ENCODE assay signal across 28 cellular contexts in the genomic region with DNA sequence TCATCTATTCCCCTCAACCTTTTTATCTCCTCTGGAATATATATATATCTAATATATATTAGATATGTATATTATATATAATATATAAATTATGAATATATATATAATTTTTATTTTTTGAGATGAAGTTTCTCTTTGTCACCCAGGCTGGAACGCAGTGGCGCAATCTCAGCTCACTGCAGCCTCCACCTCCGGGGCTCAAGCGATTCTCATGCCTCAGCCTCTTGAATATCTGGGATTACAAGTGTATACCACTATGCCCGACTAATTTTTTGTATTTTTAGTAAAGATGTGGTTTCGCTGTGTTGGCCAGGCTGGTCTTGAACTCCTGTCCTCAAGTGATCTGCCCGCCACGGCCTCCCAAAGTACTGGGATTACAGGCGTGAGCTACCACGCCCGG.
"Had no signal": no experiment of that assay in that cellular context is flagged by ENCODE, and none has a peak within 500 bp of the region (broad histone marks: within the 10 kb centered on the region; RNA-seq: fewer than 3 reads in every experiment).

No MANE protein-coding gene starts in this region.

- H3K36me3 Mint-ChIP-seq: natural killer cell treated with Interleukin-12 subunit alpha and Interleukin-12 subunit beta and Interleukin-15 and Interleukin-18, amount 100 ng/mL, for 72 hours; stimulated activated effector memory CD8-positive, alpha-beta T cell treated with anti-CD3 and anti-CD28 coated beads, Interleukin-12 subunit alpha, Interleukin-12 subunit beta, amount 100 ng/mL, for 72 hours; stimulated activated naive B cell treated with anti-CD40 and anti-IgM and Interleukin-4, amounts not matched to agents 10 μg/mL and 1 μg/mL and 100 μg/mL, for 72 hours had no signal

- H3K27me3 ChIP-seq: neutrophil, ovary, right lobe of liver, sigmoid colon, stomach, thyroid gland, tibial nerve, upper lobe of left lung, vagina had no signal

- ATAC-seq: naive thymus-derived CD8-positive, alpha-beta T cell; natural killer cell treated with Interleukin-12 subunit alpha and Interleukin-12 subunit beta and Interleukin-15 and Interleukin-18, amount 100 ng/mL, for 72 hours; psoas muscle; right cardiac atrium; right lobe of liver; stimulated activated effector memory CD8-positive, alpha-beta T cell treated with anti-CD3 and anti-CD28 coated beads, Interleukin-12 subunit alpha, Interleukin-12 subunit beta, amount 100 ng/mL, for 72 hours; stimulated activated naive B cell treated with anti-CD40 and anti-IgM and Interleukin-4, amounts not matched to agents 10 μg/mL and 1 μg/mL and 100 μg/mL, for 72 hours had no signal

- H3K27me3 Mint-ChIP-seq: naive thymus-derived CD8-positive, alpha-beta T cell; natural killer cell treated with Interleukin-12 subunit alpha and Interleukin-12 subunit beta and Interleukin-15 and Interleukin-18, amount 100 ng/mL, for 72 hours; progenitor cell of endocrine pancreas; stimulated activated naive B cell treated with anti-CD40 and anti-IgM and Interleukin-4, amounts not matched to agents 10 μg/mL and 1 μg/mL and 100 μg/mL, for 72 hours; stimulated activated naive CD8-positive, alpha-beta T cell treated with anti-CD3 and anti-CD28 coated beads, Interleukin-15, Interleukin-2, amounts not matched to agents 100 ng/mL and 50 ng/mL, for 24 hours had no signal

- H3K4me1 Mint-ChIP-seq: nephron progenitor cell had no signal

- H3K4me3 Mint-ChIP-seq: natural killer cell treated with Interleukin-12 subunit alpha and Interleukin-12 subunit beta and Interleukin-15 and Interleukin-18, amount 100 ng/mL, for 72 hours; nephron progenitor cell; neural crest cell; stimulated activated effector memory CD8-positive, alpha-beta T cell treated with anti-CD3 and anti-CD28 coated beads, Interleukin-12 subunit alpha, Interleukin-12 subunit beta, amount 100 ng/mL, for 72 hours; stimulated activated naive B cell treated with anti-CD40 and anti-IgM and Interleukin-4, amounts not matched to agents 10 μg/mL and 1 μg/mL and 100 μg/mL, for 72 hours; stimulated activated naive CD8-positive, alpha-beta T cell treated with anti-CD3 and anti-CD28 coated beads, Interleukin-15, Interleukin-2, amounts not matched to agents 100 ng/mL and 50 ng/mL, for 24 hours had no signal

- H3K27ac ChIP-seq: neutrophil, ovary, psoas muscle, right lobe of liver, sigmoid colon, stomach, thoracic aorta, thyroid gland, tibial nerve, upper lobe of left lung, vagina had no signal

- H3K27ac Mint-ChIP-seq: natural killer cell treated with Interleukin-12 subunit alpha and Interleukin-12 subunit beta and Interleukin-15 and Interleukin-18, amount 100 ng/mL, for 72 hours; nephron progenitor cell; stimulated activated effector memory CD8-positive, alpha-beta T cell treated with anti-CD3 and anti-CD28 coated beads, Interleukin-12 subunit alpha, Interleukin-12 subunit beta, amount 100 ng/mL, for 72 hours; stimulated activated naive B cell treated with anti-CD40 and anti-IgM and Interleukin-4, amounts not matched to agents 10 μg/mL and 1 μg/mL and 100 μg/mL, for 72 hours; stimulated activated naive CD8-positive, alpha-beta T cell treated with anti-CD3 and anti-CD28 coated beads, Interleukin-15, Interleukin-2, amounts not matched to agents 100 ng/mL and 50 ng/mL, for 24 hours had no signal

- H3K9me3 Mint-ChIP-seq: naive thymus-derived CD8-positive, alpha-beta T cell; natural killer cell treated with Interleukin-12 subunit alpha and Interleukin-12 subunit beta and Interleukin-15 and Interleukin-18, amount 100 ng/mL, for 72 hours; nephron progenitor cell; neural crest cell; stimulated activated effector memory CD8-positive, alpha-beta T cell treated with anti-CD3 and anti-CD28 coated beads, Interleukin-12 subunit alpha, Interleukin-12 subunit beta, amount 100 ng/mL, for 72 hours; stimulated activated naive B cell treated with anti-CD40 and anti-IgM and Interleukin-4, amounts not matched to agents 10 μg/mL and 1 μg/mL and 100 μg/mL, for 72 hours; stimulated activated naive CD8-positive, alpha-beta T cell treated with anti-CD3 and anti-CD28 coated beads, Interleukin-15, Interleukin-2, amounts not matched to agents 100 ng/mL and 50 ng/mL, for 24 hours had no signal

- DNase-seq: nephron progenitor cell; nucleus accumbens; ovary; psoas muscle; right cardiac atrium; sigmoid colon; small intestine; stimulated activated CD4-positive, alpha-beta T cell treated with anti-CD3 and anti-CD28 coated beads, Interleukin-15, amount 100 ng/mL, for 24 hours; stimulated activated CD4-positive, alpha-beta T cell treated with anti-CD3 and anti-CD28 coated beads, Interleukin-2, amount 100 ng/mL, for 24 hours; stimulated activated CD4-positive, alpha-beta T cell treated with anti-CD3 and anti-CD28 coated beads, Interleukin-2, amount 100 ng/mL, for 48 hours; stimulated activated CD4-positive, alpha-beta T cell treated with anti-CD3 and anti-CD28 coated beads, Interleukin-4, amount 100 ng/mL, for 24 hours; stimulated activated naive B cell treated with anti-CD40 and anti-IgM and Interleukin-4, amounts not matched to agents 10 μg/mL and 1 μg/mL and 100 μg/mL, for 72 hours; stimulated activated naive CD4-positive, alpha-beta T cell treated with Interleukin-2 at 50 U/mL for 16 hours; stomach; thyroid gland; trophoblast cell; upper lobe of left lung had no signal

- H3K9me3 ChIP-seq: neutrophil, ovary, psoas muscle, right lobe of liver, sigmoid colon, stomach, thoracic aorta, thyroid gland, tibial nerve, upper lobe of left lung, vagina had no signal
